ENCODE assay signal across 8 cellular contexts in the genomic region with DNA sequence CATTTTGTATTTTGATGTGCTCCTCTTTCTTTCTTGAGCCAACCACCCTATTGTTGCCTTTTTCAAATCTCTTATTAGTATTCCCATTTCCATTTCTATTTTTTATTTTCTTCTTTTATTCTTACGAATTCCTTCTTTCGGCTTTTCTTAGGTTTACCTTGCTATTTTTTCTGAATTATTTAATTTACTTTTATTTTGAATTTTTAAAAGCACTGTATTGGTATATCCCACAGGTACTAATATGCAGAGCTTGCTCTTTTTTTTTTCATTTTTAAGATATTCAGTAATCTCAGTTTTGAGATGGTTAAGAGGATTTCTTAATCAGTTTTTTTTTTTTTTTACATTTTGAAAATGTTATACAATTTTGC. TPM values are rescaled to one million over a fixed set of nuclear protein-coding genes. Genes with fewer than 3 reads are reported as not detected.
DNase-seq lines count a peak whose midpoint lies in the region; ATAC-seq and TF ChIP-seq lines count a peak whose summit lies in the region.

No MANE protein-coding gene starts in this region.

- H3K9me3 ChIP-seq in BE2C (no peaks in the 10 kb centered on the region), MG63 (peaks cover 7% of the 10 kb centered on the region; the same call in 1 of the 2 replicates), duodenal mucosa (ENCODE audit: control insufficient read depth in 1 of 2, low read length in 2 of 2) (peaks cover 6 to 19% of the 10 kb centered on the region in 2 donors)

- peaks cover 19% of the 10 kb centered on the region for H3K9me3 Mint-ChIP-seq in nephron

- peak overlapping the region in 1 of 2 donors; percentile 84 for H3K9ac ChIP-seq in duodenal mucosa (ENCODE audit: low read depth in 1 of 2, low read length in 2 of 2)

- H3K4me3 Mint-ChIP-seq in nephron, result peak overlapping the region; percentile 87 to 95 (median 92)

- H3K27me3 Mint-ChIP-seq in nephron (ENCODE audit: low read depth), result peaks cover 4% of the 10 kb centered on the region

- no peak for ATAC-seq in HG02884 (IDR thresholded peaks at IDR 0.05; ENCODE audit: unreplicated experiment)
- no peak for ATAC-seq in HG03045 (IDR thresholded peaks at IDR 0.05; ENCODE audit: unreplicated experiment)
- ATAC-seq in GM21367 (IDR thresholded peaks at IDR 0.05; ENCODE audit: unreplicated experiment), result no peak

- no peak overlapping the region for H3K27ac ChIP-seq in duodenal mucosa (ENCODE audit: low read depth, low read length)

- H3K4me3 ChIP-seq in BE2C (ENCODE audit: low read depth, low read length) (peak overlapping the region; percentile 79), MG63 (peak overlapping the region; percentile 62), duodenal mucosa (ENCODE audit: low read depth in 1 of 2, low read length in 2 of 2) (peak overlapping the region; percentile 78 to 95)

- DNase-seq in BE2C (no peak), MG63 (no peak), RPMI8226 (no peak)

- H3K4me1 ChIP-seq in BE2C (no peaks in the 10 kb centered on the region), duodenal mucosa (ENCODE audit: control insufficient read depth in 1 of 2, insufficient read depth in 2 of 2, low read length in 2 of 2) (peaks cover 11% of the 10 kb centered on the region in 2 donors)

- H3K4me1 Mint-ChIP-seq in nephron, result peaks cover 25% of the 10 kb centered on the region

- H3K36me3 ChIP-seq in BE2C (no peaks in the 10 kb centered on the region), MG63 (no peaks in the 10 kb centered on the region), duodenal mucosa (ENCODE audit: control insufficient read depth in 1 of 2, insufficient read depth in 2 of 2, low read length in 2 of 2) (no peaks in the 10 kb centered on the region)

- H3K36me3 Mint-ChIP-seq in nephron (ENCODE audit: low read depth), result peaks cover 3% of the 10 kb centered on the region

- TF ChIP-seq CTCF in BE2C (IDR thresholded peaks at IDR 0.05; ENCODE audit: low read depth, low read length), result no peak
- no peak for TF ChIP-seq CTCF in nephron (IDR thresholded peaks at IDR 0.05; ENCODE audit: unreplicated experiment in 3 of 3)

- peak overlapping the region in 2 of 3 experiments; percentile 76 to 98 for H3K27ac Mint-ChIP-seq in nephron

- no peaks in the 10 kb centered on the region for H3K27me3 ChIP-seq in BE2C
- no peaks in the 10 kb centered on the region; the same call in 1 of the 2 replicates for H3K27me3 ChIP-seq in MG63
- H3K27me3 ChIP-seq in duodenal mucosa (ENCODE audit: control insufficient read depth in 1 of 2, insufficient read depth in 2 of 2, low read length in 2 of 2), result no peaks in the 10 kb centered on the region

RNA-seq across cellular contexts. Expression of a gene that starts 18.4 kb away (rescaled TPM):
- polyA plus RNA-seq in BE2C (2012; ENCODE audit: insufficient read depth, insufficient read length, low read depth), result 4.8 TPM
- total RNA-seq in MG63 (2014; rRNA removed; shearing (Covaris generic); ENCODE audit: low replicate concordance), result not detected in 2 replicates
